Comparison of ENCODE assay signal across 1 cellular context in the genomic region with DNA sequence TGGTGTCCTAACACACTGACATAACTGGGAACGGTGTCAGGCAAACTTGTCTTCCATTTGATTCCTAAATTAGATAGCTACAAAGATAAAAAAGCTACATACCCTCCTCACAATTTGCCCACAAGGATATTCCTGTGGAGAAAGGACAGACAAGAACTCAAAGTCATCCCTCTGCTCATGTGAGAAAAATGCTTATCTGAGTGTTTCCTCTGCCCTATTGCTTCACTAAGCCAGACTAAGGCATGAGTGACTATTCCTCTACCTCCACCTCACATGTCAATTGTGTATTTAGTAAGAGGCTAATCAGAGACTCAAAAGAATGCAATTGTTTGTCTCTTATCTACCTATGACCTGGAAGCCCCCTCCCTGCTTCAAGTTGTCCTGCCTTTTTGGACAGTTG.
TF ChIP-seq lines count a peak whose summit lies in the region.

No MANE protein-coding gene starts in this region.

TF ChIP-seq in HepG2, 621 proteins besides CTCF, POLR2A, EP300 and RAD21 (continued from another document):
- TF ChIP-seq THAP7 (CRISPR knock-in tag; IDR thresholded peaks at IDR 0.05) (no peak), CREM (IDR thresholded peaks at IDR 0.05) (no peak), CREM (CRISPR knock-in tag; IDR thresholded peaks at IDR 0.05) (no peak)
